18 cellular contexts compared by ENCODE assay signal in the genomic region with DNA sequence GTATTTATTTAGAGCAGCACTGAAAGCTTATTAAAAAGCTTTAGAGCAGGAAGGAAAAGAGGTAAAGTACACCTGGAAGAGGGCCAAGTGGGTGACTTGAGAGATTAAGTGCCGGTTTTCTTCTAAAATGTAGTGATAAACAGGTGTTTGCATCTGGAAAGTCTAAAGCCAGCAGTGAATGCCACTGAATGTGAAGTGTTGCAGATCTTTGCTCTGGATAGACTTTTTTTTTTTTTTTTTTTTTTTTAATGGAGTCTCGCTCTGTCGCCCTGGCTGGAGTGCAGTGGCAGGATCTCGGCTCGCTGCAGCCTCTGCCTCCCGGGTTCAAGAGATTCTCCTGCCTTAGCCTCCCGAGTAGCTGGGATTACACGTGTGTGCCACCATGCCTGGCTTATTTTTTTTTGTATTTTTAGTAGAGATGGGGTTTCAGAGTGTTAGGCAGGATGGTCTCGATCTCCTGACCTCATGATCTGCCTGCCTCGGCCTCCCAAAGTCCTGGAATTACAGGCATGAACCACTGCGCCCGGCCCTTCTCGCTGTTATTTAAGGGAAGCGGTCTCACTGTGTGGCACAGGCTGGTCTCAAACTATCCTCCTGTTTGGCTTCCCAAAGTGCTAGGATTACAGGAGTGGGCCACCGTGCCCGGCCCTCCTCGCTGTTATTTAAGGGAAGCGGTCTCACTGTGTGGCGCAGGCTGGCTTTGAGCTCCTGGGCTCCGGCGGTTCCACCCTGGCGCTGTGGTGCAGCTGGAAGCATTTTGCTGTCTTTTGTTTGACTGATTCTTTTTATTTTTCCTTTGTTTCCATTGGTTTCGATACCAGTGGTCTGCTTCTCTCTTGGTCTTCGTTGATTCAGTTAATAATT. TPM values are rescaled to one million over a fixed set of nuclear protein-coding genes. Genes with fewer than 3 reads are reported as not detected.
A peak's percentile ranks its signal among the peaks of the same experiment; 100 is the strongest.
DNase-seq lines count a peak whose midpoint lies in the region; ATAC-seq, FAIRE-seq and TF ChIP-seq lines count a peak whose summit lies in the region.
"Had no signal": no experiment of that assay in that cellular context is flagged by ENCODE, and none has a peak within 500 bp of the region (broad histone marks: within the 10 kb centered on the region; RNA-seq: fewer than 3 reads in every experiment).

No MANE protein-coding gene starts in this region.

- no peak overlapping the region for H2AFZ ChIP-seq in H9 (ENCODE audit: low read length)
- no peak overlapping the region for H2AFZ ChIP-seq in K562 (ENCODE audit: low read depth, low read length)

- peaks cover 14 to 20% of the 10 kb centered on the region in 2 experiments for H3K4me1 Mint-ChIP-seq in H9

- H3K27me3 ChIP-seq in A673 (replicated peaks; ENCODE audit: insufficient read depth, low read depth, low read length, poor library complexity) (no peaks in the 10 kb centered on the region), H9 (ENCODE audit: insufficient read depth, low read length) (no peaks in the 10 kb centered on the region), K562 (ENCODE audit: control insufficient read depth in 2 of 2, insufficient read depth in 2 of 2, low read length in 2 of 2) (no peaks in the 10 kb centered on the region), mucosa of stomach (ENCODE audit: control insufficient read depth, insufficient read depth, low read length) (no peaks in the 10 kb centered on the region)
- H3K27me3 ChIP-seq: brain microvascular endothelial cell, esophagus squamous epithelium had no signal

- BruUV-seq in A673 (replicated peaks; lab: Mats Ljungman, UMichigan) (no TSS peak), K562 (replicated peaks; lab: Mats Ljungman, UMichigan) (no TSS peak)

- H3K23ac ChIP-seq in H9 (ENCODE audit: insufficient read length, low read depth, low read length), result no peak overlapping the region

- CTCF ChIA-PET in A673 (lab: Charles Lee) (no interaction called here), K562 (lab: Yijun Ruan, JAX; ENCODE audit: low intra/inter-chr PET ratio) (no interaction called here)

- H3K27ac ChIP-seq in A673 (ENCODE audit: low read depth, low read length, poor library complexity, severe bottlenecking) (peak overlapping the region; percentile 61), H9 (ENCODE audit: insufficient read length, low read depth, low read length) (no peak overlapping the region), K562 (ENCODE audit: extremely low read depth, low read depth, low read length) (no peak overlapping the region)
- H3K27ac ChIP-seq: brain microvascular endothelial cell, esophagus squamous epithelium had no signal

- H3K27ac Mint-ChIP-seq in H9, result peak overlapping the region in 2 of 3 experiments; percentile 88 to 93; a peak in 4 of 7 replicates
- H3K27ac Mint-ChIP-seq: B cell had no signal

- H3K18ac ChIP-seq in H9 (ENCODE audit: insufficient read length, low read depth, low read length), result no peak overlapping the region

- peaks cover 23% of the 10 kb centered on the region for H3K79me1 ChIP-seq in H9 (ENCODE audit: insufficient read depth, low read depth, low read length, poor library complexity, severe bottlenecking)

- H4K20me1 ChIP-seq in H9 (ENCODE audit: control insufficient read depth, insufficient read depth, insufficient read length), result peaks cover 8% of the 10 kb centered on the region
- H4K20me1 ChIP-seq in K562 (replicated peaks; ENCODE audit: control insufficient read depth, insufficient read depth, low read length), result peaks cover 51% of the 10 kb centered on the region

- no peak overlapping the region for H4K91ac ChIP-seq in H9 (ENCODE audit: insufficient read length, low read depth, low read length)

- no peak for TF ChIP-seq EP300 in K562 (IDR thresholded peaks at IDR 0.05; ENCODE audit: low read length)

- H3K36me3 ChIP-seq in A673 (ENCODE audit: insufficient read depth, low read length, poor library complexity, severe bottlenecking) (peaks cover 10% of the 10 kb centered on the region), K562 (ENCODE audit: control insufficient read depth, insufficient read depth, low read length) (peaks cover 29% of the 10 kb centered on the region; the same call in 1 of the 3 replicates), mucosa of stomach (ENCODE audit: control insufficient read depth, insufficient read depth, low read length) (no peaks in the 10 kb centered on the region)

- no peak overlapping the region for H3T11ph ChIP-seq in H9 (ENCODE audit: low read length)

- H3K79me2 ChIP-seq in H9 (ENCODE audit: insufficient read depth, low read length) (peaks cover 51% of the 10 kb centered on the region), K562 (ENCODE audit: control insufficient read depth, insufficient read depth, low read length) (peaks cover 87% of the 10 kb centered on the region)

- no CpG with 5 or more reads among the region's 24 CpGs for WGBS in H9 (ENCODE audit: extremely low coverage, insufficient read length, low lambda C conversion rate)
- 87% methylated on average over 24 of the region's 24 CpGs for WGBS in K562 (ENCODE audit: insufficient coverage, low coverage, missing lambda C conversion rate)

- no peak overlapping the region for H2BK12ac ChIP-seq in H9 (ENCODE audit: insufficient read length, low read depth, low read length)

- TF ChIP-seq POLR2A in K562 (conservative IDR thresholded peaks at IDR 0.05), result no peak

- no peak overlapping the region for H2BK20ac ChIP-seq in H9 (ENCODE audit: low read depth, low read length, poor library complexity, severe bottlenecking)

- H3K4me1 ChIP-seq in A673 (ENCODE audit: insufficient read depth, low read length, poor library complexity, severe bottlenecking) (peaks cover 12% of the 10 kb centered on the region), H9 (ENCODE audit: insufficient read depth, low read length) (no peaks in the 10 kb centered on the region; the same call in 1 of the 2 replicates), K562 (replicated peaks in 1 of 2; ENCODE audit: control insufficient read depth in 2 of 2, insufficient read depth in 2 of 2, low read length in 2 of 2) (peaks cover 5 to 30% of the 10 kb centered on the region in 2 experiments), mucosa of stomach (ENCODE audit: control insufficient read depth, insufficient read depth, low read length) (peaks cover 29% of the 10 kb centered on the region)

- no peak overlapping the region for H2BK5ac ChIP-seq in H9 (ENCODE audit: insufficient read length, low read length)

- H3K56ac ChIP-seq in H9 (ENCODE audit: insufficient read length, low read depth, low read length), result no peak overlapping the region

- no peak overlapping the region for H2BK120ac ChIP-seq in H9 (ENCODE audit: low read depth, low read length, poor library complexity, severe bottlenecking)

- H3K4me3 ChIP-seq in A673 (ENCODE audit: low read depth, low read length, poor library complexity, severe bottlenecking) (no peak overlapping the region), K562 (no peak overlapping the region), mucosa of stomach (ENCODE audit: low read length) (no peak overlapping the region)
- H3K4me3 ChIP-seq: esophagus squamous epithelium had no signal

- H3K36me3 Mint-ChIP-seq in H9 (ENCODE audit: insufficient read depth in 1 of 3, low read depth in 3 of 3), result peaks cover 4 to 17% (median 17%) of the 10 kb centered on the region in 3 experiments; a peak in 6 of 7 replicates

- no peaks in the 10 kb centered on the region for H3K9me3 Mint-ChIP-seq in H9
- H3K9me3 Mint-ChIP-seq: activated CD4-positive, alpha-beta T cell treated with anti-CD3 and anti-CD28 coated beads, Interleukin-2, amount 10 ng/mL, durations not matched to agents 24 days and 14 days; HFFc6 had no signal

- H3K23me2 ChIP-seq in H9 (ENCODE audit: insufficient read length, low read depth, low read length, poor library complexity, severe bottlenecking), result no peaks in the 10 kb centered on the region

- H3K9me3 ChIP-seq in A673 (ENCODE audit: low read depth, low read length, poor library complexity, severe bottlenecking) (no peaks in the 10 kb centered on the region), H9 (ENCODE audit: control insufficient read depth, low read depth, low read length) (no peaks in the 10 kb centered on the region), K562 (replicated peaks; ENCODE audit: control insufficient read depth, insufficient read depth, low read depth, low read length) (no peaks in the 10 kb centered on the region), mucosa of stomach (ENCODE audit: control insufficient read depth, low read length) (no peaks in the 10 kb centered on the region)
- H3K9me3 ChIP-seq: esophagus squamous epithelium had no signal

- no peak overlapping the region for H3K14ac ChIP-seq in H9 (ENCODE audit: insufficient read depth, low read length)

- no peak overlapping the region for H4K8ac ChIP-seq in H9 (replicated peaks; ENCODE audit: insufficient read length, low read depth, low read length)

- POLR2A ChIA-PET in A673 (lab: Charles Lee; ENCODE audit: low non-redundant PET) (no interaction called here), K562 (lab: Yijun Ruan, JAX) (interaction anchor here (0.6 to 1.5 kb wide), 6 partner anchors 10 to 508 kb away, joined by 3 to 5 read pairs (median 3); no protein-coding TSS in a partner anchor)

- no peaks in the 10 kb centered on the region for H3K27me3 Mint-ChIP-seq in H9 (ENCODE audit: low read depth)
- H3K27me3 Mint-ChIP-seq: activated CD4-positive, alpha-beta T cell treated with anti-CD3 and anti-CD28 coated beads, Interleukin-2, amount 10 ng/mL, durations not matched to agents 24 days and 14 days; B cell had no signal

- no peak overlapping the region for H3K4ac ChIP-seq in H9 (ENCODE audit: low read depth, low read length)

- FAIRE-seq in K562 (lab: Jason Lieb, UNC), result no peak
- FAIRE-seq: GM19239 had no signal

- H2BK15ac ChIP-seq in H9 (ENCODE audit: low read depth, low read length), result no peak overlapping the region

- DNase-seq in A673 (ENCODE audit: low spot score), result peak; percentile 33
- DNase-seq in H9, result no peak
- DNase-seq in K562 (ENCODE audit: extremely low read depth in 1 of 4, low spot score in 3 of 4), result no peak
- DNase-seq in stimulated activated CD4-positive, alpha-beta T cell treated with anti-CD3 and anti-CD28 coated beads, Interleukin-4, amount 100 ng/mL, for 1 hour, result no peak
- DNase-seq in DMS153 treated with DMSO at 0.1 percent for 48 hours (lab: John Stamatoyannopoulos, UW; ENCODE audit: unreplicated experiment), result no peak
- DNase-seq: activated CD4-positive, alpha-beta T cell treated with anti-CD3 and anti-CD28 coated beads, Interleukin-2, amount 10 ng/mL, durations not matched to agents 24 days and 14 days; activated naive CD4-positive, alpha-beta T cell treated with anti-CD3 and anti-CD28 coated beads, Interleukin-2, amount 50 U/mL, for 16 hours; brain microvascular endothelial cell; esophagus squamous epithelium; HFFc6; IMR-90; OCI-M1; stimulated activated CD4-positive, alpha-beta T cell treated with anti-CD3 and anti-CD28 coated beads, Interleukin-2, amount 100 ng/mL, for 48 hours had no signal

- intact Hi-C loops in A673 (cut with micrococcal nuclease; ENCODE audit: unreplicated experiment) (no loop called here), K562 (cut with micrococcal nuclease) (loop anchor here (10.0 kb wide), 1 partner anchor 145 kb away; a partner anchor contains a TSS)

- no peak for TF ChIP-seq RAD21 in K562 (CRISPR knock-in tag; conservative IDR thresholded peaks at IDR 0.05 in 1 of 2, IDR thresholded peaks at IDR 0.05 in 1 of 2)

- H4K5ac ChIP-seq in H9 (ENCODE audit: insufficient read length, low read depth, low read length), result no peak overlapping the region

- H3K9me1 ChIP-seq in K562 (ENCODE audit: control insufficient read depth, insufficient read depth, low read length), result peaks cover 4% of the 10 kb centered on the region

- TF ChIP-seq CTCF in A673 (conservative IDR thresholded peaks at IDR 0.05; ENCODE audit: low read depth, low read length) (no peak), H9 (conservative IDR thresholded peaks at IDR 0.05) (no peak), K562 (IDR thresholded peaks at IDR 0.05 in 2 of 3, conservative IDR thresholded peaks at IDR 0.05 in 1 of 3; ENCODE audit: insufficient read depth in 2 of 3, low read depth in 1 of 3, low read length in 3 of 3) (no peak)

- in situ Hi-C loops in K562 (cut with MboI), result loop anchor here (5.0 kb wide), 1 partner anchor 208 kb away; no protein-coding TSS in a partner anchor

- no peak overlapping the region for H3K9ac ChIP-seq in H9 (ENCODE audit: extremely low read depth, insufficient read length, low read length)
- peak overlapping the region in 1 of 2 experiments; percentile 81; a peak in 1 of 4 replicates for H3K9ac ChIP-seq in K562 (ENCODE audit: insufficient read depth in 1 of 2, low read depth in 2 of 2, low read length in 2 of 2)
- peak overlapping the region; percentile 22 for H3K9ac ChIP-seq in mucosa of stomach (ENCODE audit: low read length)

- no peak overlapping the region for H2AK5ac ChIP-seq in H9 (ENCODE audit: insufficient read length, low read length)

- no peak overlapping the region for H3K4me3 Mint-ChIP-seq in H9
- H3K4me3 Mint-ChIP-seq: activated CD4-positive, alpha-beta T cell treated with anti-CD3 and anti-CD28 coated beads, Interleukin-2, amount 10 ng/mL, durations not matched to agents 24 days and 14 days; B cell; HFFc6 had no signal

- ATAC-seq in K562, result no peak
- ATAC-seq in GM18868 (IDR thresholded peaks at IDR 0.05; ENCODE audit: unreplicated experiment), result no peak
- no peak for ATAC-seq in GM19395 (IDR thresholded peaks at IDR 0.05; ENCODE audit: unreplicated experiment)

- no peak overlapping the region for H3K4me2 ChIP-seq in H9 (ENCODE audit: insufficient read depth, insufficient read length, low read length)
- H3K4me2 ChIP-seq in K562 (ENCODE audit: insufficient read depth, low read length), result no peak overlapping the region

RNA-seq across cellular contexts. Expression of a gene that starts 40.5 kb away (rescaled TPM):
- total RNA-seq in A673 (2021) (107 and 116 TPM in 2 replicates), H9 (2021) (59.6 and 72.0 TPM in 2 replicates), K562 (2014; rRNA removed) (41.5 and 56.9 TPM in 2 replicates), K562 (2014; rRNA removed; fragmentation: Illumina TruSeq; extraction: Trizol) (41.2 and 44.1 TPM in 2 replicates), K562 (2015; rRNA removed; fragmentation: Illumina TruSeq; extraction: Trizol) (52.0 and 52.4 TPM in 2 replicates), K562 (2021) (86.0 and 93.2 TPM in 2 replicates)
- 166 and 251 TPM in 2 replicates for total RNA-seq in K562 (2011; cell fraction: chromatin; rRNA removed; ENCODE audit: low replicate concordance)
- total RNA-seq in K562 (2011; cell fraction: nucleolus; rRNA removed), result 125 and 127 TPM in 2 replicates
- total RNA-seq in K562 (2011; cell fraction: nucleoplasm; rRNA removed), result 127 and 131 TPM in 2 replicates
- polyA plus RNA-seq in K562 (2011; rRNA removed) (47.2 and 52.2 TPM in 2 replicates), K562 (2014; fragmentation: Illumina TruSeq; extraction: Trizol) (56.1 and 65.8 TPM in 2 replicates), K562 (2014; fragmentation: Nextera tagmentation; extraction: Ambion mirVana) (1 to 10 TPM; 3.0 to 4.2 TPM), K562 (2014; rRNA removed) (39.6 and 41.9 TPM in 2 replicates)
- 38.3 and 50.0 TPM in 2 replicates for polyA plus RNA-seq in K562 (2011; cell fraction: cytosol; rRNA removed)
- 35.3 and 49.9 TPM in 2 replicates for polyA plus RNA-seq in K562 (2011; cell fraction: nucleus; rRNA removed)
- 36.6 and 41.2 TPM in 2 replicates for polyA plus RNA-seq in K562 (2012)
- 40.7 and 56.5 TPM in 2 replicates for polyA minus RNA-seq in K562 (2011; rRNA and poly(A)+ RNA removed)
- polyA minus RNA-seq in K562 (2011; cell fraction: cytosol; rRNA and poly(A)+ RNA removed), result 73.7 and 76.9 TPM in 2 replicates
- 35.9 and 60.9 TPM in 2 replicates for polyA minus RNA-seq in K562 (2011; cell fraction: nucleus; rRNA and poly(A)+ RNA removed)
